In the genomic region with DNA sequence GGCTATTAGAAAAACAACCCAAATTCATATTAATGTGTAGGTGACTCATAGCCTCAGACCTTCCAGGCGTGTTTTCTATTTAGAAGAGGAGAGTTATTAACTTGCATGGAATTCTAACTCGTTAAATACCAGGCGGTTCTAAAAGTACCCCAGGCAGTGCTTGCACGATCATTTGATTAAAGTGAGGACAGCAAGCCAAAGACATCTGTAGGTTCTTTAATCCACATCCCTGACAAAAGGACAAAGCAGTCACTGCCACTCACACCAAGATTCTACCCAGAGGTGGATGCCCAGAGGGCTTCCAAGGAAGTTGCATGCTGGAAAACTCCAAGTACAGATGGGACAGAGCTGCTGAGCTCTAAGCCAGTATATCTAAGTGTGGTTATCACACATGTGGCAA, we compare ENCODE assay signal across 1 cellular context.
TF ChIP-seq lines count a peak whose summit lies in the region.

No MANE protein-coding gene starts in this region.

TF ChIP-seq in GM23338, 12 proteins besides CTCF, POLR2A, EP300 and RAD21 (continued from another document):
- TF ChIP-seq REST (IDR thresholded peaks at IDR 0.05; ENCODE audit: unreplicated experiment) (no peak), NANOG (IDR thresholded peaks at IDR 0.05; ENCODE audit: borderline replicate concordance) (no peak), ZNF331 (CRISPR knock-in tag; IDR thresholded peaks at IDR 0.05; ENCODE audit: low read depth) (no peak), ZNF114 (CRISPR knock-in tag; IDR thresholded peaks at IDR 0.05) (no peak), ZNF462 (CRISPR knock-in tag; IDR thresholded peaks at IDR 0.05) (no peak), EZH2 (IDR thresholded peaks at IDR 0.05; ENCODE audit: low read depth, unreplicated experiment) (no peak), POLR2AphosphoS5 (IDR thresholded peaks at IDR 0.05; ENCODE audit: low read depth) (no peak), EZH2phosphoT487 (IDR thresholded peaks at IDR 0.05; ENCODE audit: unreplicated experiment) (no peak)
TF ChIP-seq in GM23338: peak in this region for 0.
